Comparison of ENCODE assay signal across 30 cellular contexts in genomic region chr20:59581983-59582679, GRCh38. TPM values are rescaled to one million over a fixed set of nuclear protein-coding genes. Genes with fewer than 3 reads are reported as not detected.
"Had no signal": no experiment of that assay in that cellular context is flagged by ENCODE, and none has a peak within 500 bp of the region (broad histone marks: within the 10 kb centered on the region; RNA-seq: fewer than 3 reads in every experiment).

No MANE protein-coding gene starts in this region.

- H3K4me2 ChIP-seq: SK-N-SH had no signal

- H3K9me3 Mint-ChIP-seq: activated naive CD4-positive, alpha-beta T cell treated with anti-CD3 and anti-CD28 coated beads, Interleukin-2, amount 10 ng/mL, durations not matched to agents 7 days and 5 days; activated naive CD8-positive, alpha-beta T cell treated with anti-CD3 and anti-CD28 coated beads for 36 hours; activated T-cell treated with anti-CD3 and anti-CD28 coated beads, Interleukin-2, amount 50 U/mL, for 24 hours; activated T-helper 17 cell treated with anti-CD3 and anti-CD28 coated beads, Interleukin-2, amount 50 U/mL, for 72 hours; WTC11 had no signal

- DNase-seq: activated CD4-positive, alpha-beta T cell treated with anti-CD3 and anti-CD28 coated beads for 48 hours; activated CD4-positive, alpha-beta T cell treated with anti-CD3 and anti-CD28 coated beads, Interleukin-2, amount 50 U/mL, for 4 hours; activated CD4-positive, CD25-positive, alpha-beta regulatory T cell treated with anti-CD3 and anti-CD28 coated beads, Interleukin-2, amount 50 U/mL, for 72 hours; activated CD8-positive, alpha-beta T cell treated with anti-CD3 and anti-CD28 coated beads, Interleukin-2, amount 10 ng/mL, durations not matched to agents 7 days and 5 days; activated gamma-delta T cell treated with Interleukin-2 at 50 U/mL for 16 hours; activated naive CD4-positive, alpha-beta T cell treated with anti-CD3 and anti-CD28 coated beads, Interleukin-2, amount 10 ng/mL, durations not matched to agents 7 days and 5 days; activated naive CD8-positive, alpha-beta T cell treated with anti-CD3 and anti-CD28 coated beads for 36 hours; activated T-cell treated with anti-CD3 and anti-CD28 coated beads, Interleukin-2, amount 50 U/mL, for 24 hours; brain microvascular endothelial cell; Kasumi-1; NCI-H1048; NCI-H146; NCI-H187 treated with DMSO at 0.1 percent for 48 hours; NCI-H2171; NCI-H226; NCI-H526 treated with DMSO at 0.1 percent for 48 hours; NCI-H82; Right ventricle myocardium superior; RPMI8226; SJCRH30; SK-N-SH; SW 1271 had no signal

- H3K27ac Mint-ChIP-seq: activated CD8-positive, alpha-beta T cell treated with anti-CD3 and anti-CD28 coated beads, Interleukin-2, amount 10 ng/mL, durations not matched to agents 7 days and 5 days; activated naive CD4-positive, alpha-beta T cell treated with anti-CD3 and anti-CD28 coated beads, Interleukin-2, amount 10 ng/mL, durations not matched to agents 7 days and 5 days; activated naive CD8-positive, alpha-beta T cell treated with anti-CD3 and anti-CD28 coated beads for 36 hours; activated T-cell treated with anti-CD3 and anti-CD28 coated beads, Interleukin-2, amount 50 U/mL, for 24 hours; activated T-helper 17 cell treated with anti-CD3 and anti-CD28 coated beads, Interleukin-2, amount 50 U/mL, for 72 hours; WTC11 had no signal

- H3K9me3 ChIP-seq: SJCRH30, SK-N-SH had no signal

- ATAC-seq: activated CD8-positive, alpha-beta T cell treated with anti-CD3 and anti-CD28 coated beads, Interleukin-2, amount 10 ng/mL, durations not matched to agents 7 days and 5 days; activated T-helper 17 cell treated with anti-CD3 and anti-CD28 coated beads, Interleukin-2, amount 50 U/mL, for 72 hours; K562; Panc1; WTC11 had no signal

- H3K36me3 ChIP-seq: brain microvascular endothelial cell, cardiac muscle cell, SJCRH30 had no signal

- H3K4me1 Mint-ChIP-seq: activated T-helper 17 cell treated with anti-CD3 and anti-CD28 coated beads, Interleukin-2, amount 50 U/mL, for 72 hours; WTC11 had no signal

- H3K4me3 Mint-ChIP-seq: activated CD8-positive, alpha-beta T cell treated with anti-CD3 and anti-CD28 coated beads, Interleukin-2, amount 10 ng/mL, durations not matched to agents 7 days and 5 days; activated naive CD4-positive, alpha-beta T cell treated with anti-CD3 and anti-CD28 coated beads, Interleukin-2, amount 10 ng/mL, durations not matched to agents 7 days and 5 days; activated naive CD8-positive, alpha-beta T cell treated with anti-CD3 and anti-CD28 coated beads for 36 hours; activated T-cell treated with anti-CD3 and anti-CD28 coated beads, Interleukin-2, amount 50 U/mL, for 24 hours; activated T-helper 17 cell treated with anti-CD3 and anti-CD28 coated beads, Interleukin-2, amount 50 U/mL, for 72 hours; WTC11 had no signal

- H3K27ac ChIP-seq: brain microvascular endothelial cell, cardiac muscle cell, SJCRH30 had no signal

- H3K4me3 ChIP-seq: cardiac muscle cell, K562, SJCRH30 had no signal

- H3K36me3 Mint-ChIP-seq: activated naive CD4-positive, alpha-beta T cell treated with anti-CD3 and anti-CD28 coated beads, Interleukin-2, amount 10 ng/mL, durations not matched to agents 7 days and 5 days; activated naive CD8-positive, alpha-beta T cell treated with anti-CD3 and anti-CD28 coated beads for 36 hours; WTC11 had no signal

RNA-seq across cellular contexts. Expression of gene PHACTR3, which starts 22.2 kb away (rescaled TPM):
- total RNA-seq: activated CD8-positive, alpha-beta T cell treated with anti-CD3 and anti-CD28 coated beads, Interleukin-2, amount 10 ng/mL, durations not matched to agents 7 days and 5 days; activated naive CD8-positive, alpha-beta T cell treated with anti-CD3 and anti-CD28 coated beads for 36 hours; activated T-helper 17 cell treated with anti-CD3 and anti-CD28 coated beads, Interleukin-2, amount 50 U/mL, for 72 hours; K562; M059J; NCI-H460; SJCRH30; T-helper 1 cell treated with Interleukin-12 subunit alpha and Interleukin-12 subunit beta and Interleukin-4 antibody, amounts not matched to agents 30 ng/mL and 1 ng/mL, for 36 hours had no signal
